In genomic region chr2:190511104-190511503, GRCh38 we compare ENCODE assay signal across 8 cellular contexts. TPM values are rescaled to one million over a fixed set of nuclear protein-coding genes. Genes with fewer than 3 reads are reported as not detected.
DNase-seq lines count a peak whose midpoint lies in the region; ATAC-seq and TF ChIP-seq lines count a peak whose summit lies in the region.

No MANE protein-coding gene starts in this region.

- POLR2A ChIA-PET in RWPE1 (lab: Yijun Ruan, JAX; ENCODE audit: low non-redundant PET), result no interaction called here
- POLR2A ChIA-PET in CD4-positive, alpha-beta T cell (lab: Charles Lee), result interaction anchor here (0.8 to 2.0 kb wide), 2 partner anchors 23 to 73 kb away, joined by 3 to 5 read pairs; partner anchors contain the start of gene NEMP2

- ATAC-seq in heart left ventricle (no peak), HG02588 (IDR thresholded peaks at IDR 0.05; ENCODE audit: unreplicated experiment) (no peak), GM21717 (IDR thresholded peaks at IDR 0.05; ENCODE audit: unreplicated experiment) (no peak)
- ATAC-seq in CD4-positive, alpha-beta T cell (ENCODE audit: poor library complexity), result no peak

- CTCF ChIA-PET in RWPE1 (lab: Yijun Ruan, JAX), result interaction anchor here (0.7 to 1.1 kb wide), 2 partner anchors 128 to 374 kb away, joined by 3 to 4 read pairs; no protein-coding TSS in a partner anchor
- CTCF ChIA-PET in CD4-positive, alpha-beta T cell (lab: Charles Lee), result no interaction called here

- TF ChIP-seq CTCF in heart left ventricle (IDR thresholded peaks at IDR 0.05), result peak; percentile 16 to 72 (median 58)
- TF ChIP-seq CTCF in right atrium auricular region (IDR thresholded peaks at IDR 0.05), result peak in 1 of 2 donors; percentile 64
- peak; percentile 36 for TF ChIP-seq CTCF in RWPE1 (conservative IDR thresholded peaks at IDR 0.05; ENCODE audit: low read depth)
- peak; percentile 54 for TF ChIP-seq CTCF in fibroblast of the aortic adventitia (IDR thresholded peaks at IDR 0.05; ENCODE audit: insufficient read depth, low read length)
- TF ChIP-seq CTCF in vagina (IDR thresholded peaks at IDR 0.05), result peak; percentile 5 to 52 (median 31)
- TF ChIP-seq CTCF in CD4-positive, alpha-beta T cell (IDR thresholded peaks at IDR 0.05), result no peak

- H3K4me1 Mint-ChIP-seq in CD4-positive, alpha-beta T cell (ENCODE audit: low read depth), result peaks cover 21% of the 10 kb centered on the region

- no peaks in the 10 kb centered on the region for H3K27me3 ChIP-seq in heart left ventricle
- no peaks in the 10 kb centered on the region for H3K27me3 ChIP-seq in right atrium auricular region
- H3K27me3 ChIP-seq in vagina, result no peaks in the 10 kb centered on the region
- H3K27me3 ChIP-seq in CD4-positive, alpha-beta T cell (ENCODE audit: control insufficient read depth, insufficient read depth, low read length), result no peaks in the 10 kb centered on the region

- DNase-seq in heart left ventricle (no peak), right atrium auricular region (ENCODE audit: low spot score) (no peak), RWPE1 (ENCODE audit: low spot score) (no peak), fibroblast of the aortic adventitia (ENCODE audit: low read depth) (peak; percentile 74), vagina (ENCODE audit: extremely low spot score in 2 of 2) (no peak)
- DNase-seq in CD4-positive, alpha-beta T cell, result no peak

- H3K27ac ChIP-seq in heart left ventricle, result no peak overlapping the region
- H3K27ac ChIP-seq in right atrium auricular region, result no peak overlapping the region
- no peak overlapping the region for H3K27ac ChIP-seq in RWPE1
- H3K27ac ChIP-seq in vagina, result no peak overlapping the region
- no peak overlapping the region for H3K27ac ChIP-seq in CD4-positive, alpha-beta T cell (ENCODE audit: low read depth, low read length)

- H3K4me3 Mint-ChIP-seq in CD4-positive, alpha-beta T cell, result no peak overlapping the region

- no peak overlapping the region for H3K4me3 ChIP-seq in heart left ventricle
- H3K4me3 ChIP-seq in right atrium auricular region, result no peak overlapping the region
- H3K4me3 ChIP-seq in fibroblast of the aortic adventitia (ENCODE audit: low read depth, low read length), result no peak overlapping the region
- no peak overlapping the region for H3K4me3 ChIP-seq in vagina

- no peak overlapping the region for H3K27ac Mint-ChIP-seq in CD4-positive, alpha-beta T cell

- H3K9me3 ChIP-seq in heart left ventricle, result no peaks in the 10 kb centered on the region
- H3K9me3 ChIP-seq in right atrium auricular region, result no peaks in the 10 kb centered on the region
- H3K9me3 ChIP-seq in vagina, result no peaks in the 10 kb centered on the region
- no peaks in the 10 kb centered on the region for H3K9me3 ChIP-seq in CD4-positive, alpha-beta T cell (ENCODE audit: control insufficient read depth, low read length)

- 54 to 74% (median 62%) methylated on average over 2 of the region's 2 CpGs for WGBS in heart left ventricle, 4 donors

- H3K27me3 Mint-ChIP-seq in CD4-positive, alpha-beta T cell, result no peaks in the 10 kb centered on the region

- TF ChIP-seq POLR2A in heart left ventricle (IDR thresholded peaks at IDR 0.05) (no peak), vagina (IDR thresholded peaks at IDR 0.05) (no peak)

- no peaks in the 10 kb centered on the region for H3K9me3 Mint-ChIP-seq in CD4-positive, alpha-beta T cell

- H3K36me3 Mint-ChIP-seq in CD4-positive, alpha-beta T cell (ENCODE audit: low read depth), result peaks cover 73% of the 10 kb centered on the region

- H3K4me1 ChIP-seq in heart left ventricle (peaks cover 0 to 10% (median 0%) of the 10 kb centered on the region in 12 donors), right atrium auricular region (no peaks in the 10 kb centered on the region), vagina (no peaks in the 10 kb centered on the region)

- intact Hi-C loops in heart left ventricle (cut with DNase I), result loop anchor here in 8 of 10 donors (1.0 to 10.0 kb wide), 7 partner anchors 123 to 426 kb away; no protein-coding TSS in a partner anchor
- intact Hi-C loops in vagina (cut with DNase I), result no loop called here
- intact Hi-C loops in CD4-positive, alpha-beta T cell (cut with DNase I, micrococcal nuclease), result loop anchor here in 1 of 2 experiments (1.0 kb wide), 1 partner anchor 128 kb away; no protein-coding TSS in a partner anchor

- H3K36me3 ChIP-seq in heart left ventricle (peaks cover 0 to 45% (median 10%) of the 10 kb centered on the region in 9 donors), right atrium auricular region (no peaks in the 10 kb centered on the region), vagina (peaks cover 0 to under 1% of the 10 kb centered on the region in 2 donors)

RNA-seq across cellular contexts. Expression of gene NEMP2, which starts 23.4 kb away (rescaled TPM):
- total RNA-seq in heart left ventricle (1 to 10 TPM in 8 of 9 donors, under 1 TPM in 1; 0.63 to 4.6 (median 2.4) TPM), right atrium auricular region (1 to 10 TPM; 2.7 to 3.3 TPM), fibroblast of the aortic adventitia (ENCODE audit: low replicate concordance) (8.1 and 11.7 TPM in 2 replicates), vagina (2.2 TPM)
- under 1 TPM; 0.42 to 0.73 TPM for polyA plus RNA-seq in heart left ventricle
- total RNA-seq in CD4-positive, alpha-beta T cell, result 10 to 100 TPM; 11.6 to 12.2 TPM
